ENCODE assay signal across 1 cellular context in genomic region chr19:11361771-11362731, GRCh38.
TF ChIP-seq lines count a peak whose summit lies in the region.

No MANE protein-coding gene starts in this region.

TF ChIP-seq in HepG2, 621 proteins besides CTCF, POLR2A, EP300 and RAD21:
- TF ChIP-seq ZNF496 (CRISPR knock-in tag; IDR thresholded peaks at IDR 0.05; ENCODE audit: insufficient replicate concordance) (no peak), E2F1 (CRISPR knock-in tag; IDR thresholded peaks at IDR 0.05) (no peak), SIN3A (IDR thresholded peaks at IDR 0.05; ENCODE audit: borderline replicate concordance, low read depth, low read length) (no peak), THYN1 (CRISPR knock-in tag; IDR thresholded peaks at IDR 0.05; ENCODE audit: borderline replicate concordance, low read depth) (no peak), AGO2 (optimal IDR thresholded peaks at IDR 0.05; ENCODE audit: low read depth, low read length) (peak; percentile 26), SMYD3 (CRISPR knock-in tag; IDR thresholded peaks at IDR 0.05) (no peak), SRF (IDR thresholded peaks at IDR 0.05; ENCODE audit: low read depth, low read length) (no peak), HMGA1 (CRISPR knock-in tag; conservative IDR thresholded peaks at IDR 0.05) (no peak), ZNF138 (CRISPR knock-in tag; IDR thresholded peaks at IDR 0.05; ENCODE audit: low read depth) (no peak), ZNF660 (CRISPR knock-in tag; IDR thresholded peaks at IDR 0.05; ENCODE audit: borderline replicate concordance, low read depth) (no peak), EZH2 (conservative IDR thresholded peaks at IDR 0.05; ENCODE audit: low read depth, low read length) (no peak), DMTF1 (CRISPR knock-in tag; IDR thresholded peaks at IDR 0.05) (no peak), ZNF768 (CRISPR knock-in tag; IDR thresholded peaks at IDR 0.05) (0 out of 2 replicates have a peak, but pooled peaks have one; percentile 19), ZNF124 (CRISPR knock-in tag; IDR thresholded peaks at IDR 0.05) (no peak), NFIB (CRISPR knock-in tag; IDR thresholded peaks at IDR 0.05; ENCODE audit: borderline replicate concordance) (no peak), ZNF263 (CRISPR knock-in tag; IDR thresholded peaks at IDR 0.05) (no peak)
